In the genomic region with DNA sequence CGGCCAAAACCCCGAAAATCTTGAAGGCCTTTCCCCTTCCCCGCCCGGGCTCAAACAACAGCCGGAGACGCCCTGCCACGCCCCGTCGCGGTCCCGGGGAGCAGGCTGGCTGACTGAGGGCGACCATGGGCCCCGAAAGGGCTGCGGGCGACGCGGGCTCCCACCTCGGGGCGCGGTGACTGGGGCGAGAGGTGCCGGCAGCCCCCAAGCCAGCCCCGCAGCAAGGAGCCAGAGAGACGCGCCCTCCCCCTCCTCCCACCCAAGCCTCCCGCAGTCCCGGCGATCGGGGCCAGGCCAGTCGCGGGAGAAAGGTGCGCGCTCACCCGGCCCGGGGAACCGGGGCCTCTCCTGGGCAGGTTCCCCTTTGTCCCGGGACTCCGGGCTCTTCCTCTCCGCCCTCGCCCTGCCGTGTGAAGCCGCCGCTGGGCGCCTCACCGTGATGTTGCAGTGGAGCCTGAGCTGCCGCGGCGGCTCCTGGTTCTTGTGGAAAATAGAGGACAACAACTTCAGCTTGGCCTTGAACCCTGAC, we compare ENCODE assay signal across 8 cellular contexts. TPM values are rescaled to one million over a fixed set of nuclear protein-coding genes. Genes with fewer than 3 reads are reported as not detected.
DNase-seq lines count a peak whose midpoint lies in the region; ATAC-seq and TF ChIP-seq lines count a peak whose summit lies in the region.

No MANE protein-coding gene starts in this region.

- under 1% methylated on average over 48 of the region's 48 CpGs for WGBS in thymus

- H3K9ac ChIP-seq in NT2/D1 (ENCODE audit: insufficient read length, low read depth), result peak overlapping the region; percentile 81

- H3K27me3 Mint-ChIP-seq in activated T-helper 17 cell treated with anti-CD3 and anti-CD28 coated beads, Interleukin-2, amount 50 U/mL, for 72 hours, result no peaks in the 10 kb centered on the region
- peaks cover 46% of the 10 kb centered on the region for H3K27me3 Mint-ChIP-seq in neural crest cell (ENCODE audit: low read depth)

- no peaks in the 10 kb centered on the region for H3K4me1 ChIP-seq in NT2/D1 (ENCODE audit: insufficient read depth, insufficient read length)
- H3K4me1 ChIP-seq in thymus (ENCODE audit: control insufficient read depth, insufficient read depth, low read length), result no peaks in the 10 kb centered on the region

- H3K4me3 ChIP-seq in NT2/D1 (ENCODE audit: insufficient read length, low read depth), result peak overlapping the region; percentile 79
- peak overlapping the region; percentile 79 for H3K4me3 ChIP-seq in fibroblast of pulmonary artery (replicated peaks; ENCODE audit: low read depth, low read length)
- peak overlapping the region; percentile 70 for H3K4me3 ChIP-seq in thymus (ENCODE audit: low read length)

- H3K36me3 Mint-ChIP-seq in activated T-helper 17 cell treated with anti-CD3 and anti-CD28 coated beads, Interleukin-2, amount 50 U/mL, for 72 hours (ENCODE audit: low read depth), result no peaks in the 10 kb centered on the region
- H3K36me3 Mint-ChIP-seq in neural crest cell (ENCODE audit: low read depth), result peaks cover 2% of the 10 kb centered on the region

- no peaks in the 10 kb centered on the region for H3K9me3 Mint-ChIP-seq in activated T-helper 17 cell treated with anti-CD3 and anti-CD28 coated beads, Interleukin-2, amount 50 U/mL, for 72 hours
- no peaks in the 10 kb centered on the region for H3K9me3 Mint-ChIP-seq in neural crest cell

- TF ChIP-seq CTCF in fibroblast of pulmonary artery (IDR thresholded peaks at IDR 0.05; ENCODE audit: low read length, missing control alignments) (no peak), neural crest cell (conservative IDR thresholded peaks at IDR 0.05) (no peak)

- H3K4me1 Mint-ChIP-seq in activated T-helper 17 cell treated with anti-CD3 and anti-CD28 coated beads, Interleukin-2, amount 50 U/mL, for 72 hours, result peaks cover 5% of the 10 kb centered on the region
- H3K4me1 Mint-ChIP-seq in neural crest cell, result peaks cover 9% of the 10 kb centered on the region

- H3K27ac Mint-ChIP-seq in activated T-helper 17 cell treated with anti-CD3 and anti-CD28 coated beads, Interleukin-2, amount 50 U/mL, for 72 hours, result peak overlapping the region; percentile 71
- no peak overlapping the region for H3K27ac Mint-ChIP-seq in neural crest cell (ENCODE audit: unreplicated experiment)

- peak overlapping the region; percentile 73 for H3K4me3 Mint-ChIP-seq in activated T-helper 17 cell treated with anti-CD3 and anti-CD28 coated beads, Interleukin-2, amount 50 U/mL, for 72 hours
- peak overlapping the region; percentile 89 for H3K4me3 Mint-ChIP-seq in neural crest cell

- H3K36me3 ChIP-seq in NT2/D1 (ENCODE audit: insufficient read depth, insufficient read length, low read length) (no peaks in the 10 kb centered on the region), thymus (ENCODE audit: control insufficient read depth, insufficient read depth) (no peaks in the 10 kb centered on the region)

- H3K27ac ChIP-seq in thymus (ENCODE audit: low read depth), result peak overlapping the region; percentile 19

- ATAC-seq in activated T-helper 17 cell treated with anti-CD3 and anti-CD28 coated beads, Interleukin-2, amount 50 U/mL, for 72 hours (replicated peaks), result peak; percentile 72

- DNase-seq in DMS 273 (lab: John Stamatoyannopoulos, UW; ENCODE audit: unreplicated experiment) (peak; percentile 58), DMS 273 treated with DMSO at 0.1 percent for 48 hours (lab: John Stamatoyannopoulos, UW) (no peak), NT2/D1 (ENCODE audit: low read depth, low spot score) (no peak), fibroblast of pulmonary artery (ENCODE audit: low read depth) (peak; percentile 27), neural crest cell (ENCODE audit: low read depth, low spot score) (peak; percentile 16), islet precursor cell (no peak)

- no peaks in the 10 kb centered on the region for H3K27me3 ChIP-seq in NT2/D1 (ENCODE audit: insufficient read depth, insufficient read length)
- H3K27me3 ChIP-seq in thymus (ENCODE audit: control insufficient read depth, insufficient read depth), result no peaks in the 10 kb centered on the region

- H3K9me3 ChIP-seq in NT2/D1 (ENCODE audit: insufficient read depth, low read length), result no peaks in the 10 kb centered on the region
- H3K9me3 ChIP-seq in thymus (ENCODE audit: control insufficient read depth), result no peaks in the 10 kb centered on the region

RNA-seq across cellular contexts. Expression of a gene that starts 30.6 kb away (rescaled TPM):
- 10 to 100 TPM in 1 of 2 donors, 1 to 10 TPM in 1; 9.0 to 14.1 TPM for total RNA-seq in activated T-helper 17 cell treated with anti-CD3 and anti-CD28 coated beads, Interleukin-2, amount 50 U/mL, for 72 hours
- total RNA-seq in neural crest cell, result 21.1 and 21.7 TPM in 2 replicates
- 8.4 TPM for polyA plus RNA-seq in thymus

Comparison
In these comparisons a context has a peak if more than half of its experiments do, and no peak if none do; other contexts are left out.
1. DNase-seq: peak in DMS 273 (single experiment), fibroblast of pulmonary artery (single experiment) and neural crest cell (single experiment); none in DMS 273 treated with DMSO at 0.1 percent for 48 hours (single experiment), NT2/D1 (single experiment) and islet precursor cell (single experiment).
2. Peak in every context shown above with its lines, with median percentiles within 50 percentile points of each other: H3K4me3 ChIP-seq.